In genomic region chr2:206149330-206149729, GRCh38 we compare ENCODE assay signal across 17 cellular contexts. TPM values are rescaled to one million over a fixed set of nuclear protein-coding genes. Genes with fewer than 3 reads are reported as not detected.
DNase-seq lines count a peak whose midpoint lies in the region; ATAC-seq, FAIRE-seq and TF ChIP-seq lines count a peak whose summit lies in the region.
"Had no signal": no experiment of that assay in that cellular context is flagged by ENCODE, and none has a peak within 500 bp of the region (broad histone marks: within the 10 kb centered on the region; RNA-seq: fewer than 3 reads in every experiment).

No MANE protein-coding gene starts in this region.

- H3K4me3 ChIP-seq in KMS-11 (IDR thresholded peaks at IDR 0.05; ENCODE audit: insufficient read depth, low read depth, low read length), result no peak overlapping the region
- H3K4me3 ChIP-seq in kidney (ENCODE audit: low read length in 2 of 2), result no peak overlapping the region
- H3K4me3 ChIP-seq in right lobe of liver, result no peak overlapping the region
- H3K4me3 ChIP-seq: GM23248 had no signal

- H3K27me3 ChIP-seq in KMS-11 (ENCODE audit: insufficient read depth, low read depth), result no peaks in the 10 kb centered on the region
- H3K27me3 ChIP-seq in right lobe of liver, result no peaks in the 10 kb centered on the region

- H3K79me2 ChIP-seq in KMS-11 (ENCODE audit: insufficient read depth, low read depth), result peaks cover 6% of the 10 kb centered on the region; the same call in 1 of the 2 replicates

- H3K9me3 ChIP-seq in kidney (ENCODE audit: control insufficient read depth in 1 of 2, low read length in 2 of 2) (no peaks in the 10 kb centered on the region), right lobe of liver (no peaks in the 10 kb centered on the region)

- peak; percentile 46 for FAIRE-seq in kidney (lab: Jason Lieb, UNC)
- FAIRE-seq in RCC 7860 (lab: Jason Lieb, UNC), result no peak
- FAIRE-seq: GM12892, H1 had no signal

- no peaks in the 10 kb centered on the region for H4K20me1 ChIP-seq in KMS-11 (ENCODE audit: insufficient read depth)

- no peak overlapping the region for H3K27ac Mint-ChIP-seq in stimulated activated memory B cell treated with anti-CD40 and anti-IgM and Interleukin-4, amounts not matched to agents 10 μg/mL and 1 μg/mL and 100 μg/mL, for 72 hours

- H3K4me1 Mint-ChIP-seq in stimulated activated memory B cell treated with anti-CD40 and anti-IgM and Interleukin-4, amounts not matched to agents 10 μg/mL and 1 μg/mL and 100 μg/mL, for 72 hours, result peaks cover 19% of the 10 kb centered on the region

- 18% methylated on average over 1 of the region's 1 CpG for WGBS in right lobe of liver (ENCODE audit: insufficient coverage, low coverage, low lambda C conversion rate, missing lambda C conversion rate)

- intact Hi-C loops in kidney (cut with DNase I) (no loop called here), right lobe of liver (cut with DNase I) (no loop called here)

- DNase-seq in kidney, result no peak
- no peak for DNase-seq in right lobe of liver
- DNase-seq in RCC 7860 (ENCODE audit: low spot score), result no peak
- DNase-seq: C1 segment of cervical spinal cord; Calu3; CD4-positive, alpha-beta memory T cell; COR-L47; DMS53; DMS79 treated with DMSO at 0.1 percent for 48 hours; GM23248; H7; HCEC 1CT had no signal

- H3K36me3 ChIP-seq in KMS-11 (ENCODE audit: insufficient read depth) (0 out of 2 replicates have a peak, but pooled peaks cover 4% of the 10 kb centered on the region), kidney (ENCODE audit: control insufficient read depth in 1 of 2, insufficient read depth in 2 of 2, low read length in 2 of 2) (peaks cover 16 to 43% of the 10 kb centered on the region in 2 donors), right lobe of liver (peaks cover 9 to 55% (median 25%) of the 10 kb centered on the region in 4 donors)

- peak; percentile 39 to 77 (median 62) for ATAC-seq in right lobe of liver
- no peak for ATAC-seq in stimulated activated memory B cell treated with anti-CD40 and anti-IgM and Interleukin-4, amounts not matched to agents 10 μg/mL and 1 μg/mL and 100 μg/mL, for 72 hours
- no peak for ATAC-seq in GM21825 (IDR thresholded peaks at IDR 0.05; ENCODE audit: unreplicated experiment)

- no peak overlapping the region for H2AFZ ChIP-seq in KMS-11 (ENCODE audit: low read depth)
- H2AFZ ChIP-seq: GM23248 had no signal

- no peak for TF ChIP-seq POLR2A in right lobe of liver (IDR thresholded peaks at IDR 0.05)

- no peaks in the 10 kb centered on the region for H3K9me3 Mint-ChIP-seq in stimulated activated memory B cell treated with anti-CD40 and anti-IgM and Interleukin-4, amounts not matched to agents 10 μg/mL and 1 μg/mL and 100 μg/mL, for 72 hours
- H3K9me3 Mint-ChIP-seq: CD4-positive, alpha-beta memory T cell had no signal

- H3K4me1 ChIP-seq in KMS-11 (ENCODE audit: low read depth, poor library complexity, severe bottlenecking) (peaks cover 54% of the 10 kb centered on the region), kidney (ENCODE audit: control insufficient read depth in 1 of 2, insufficient read depth in 1 of 2, low read depth in 1 of 2, low read length in 2 of 2) (no peaks in the 10 kb centered on the region), right lobe of liver (peaks cover 0 to 20% (median 6%) of the 10 kb centered on the region in 4 donors)

- TF ChIP-seq CTCF in KMS-11 (conservative IDR thresholded peaks at IDR 0.05; ENCODE audit: low read depth, low read length) (no peak), kidney (IDR thresholded peaks at IDR 0.05; ENCODE audit: borderline replicate concordance, extremely low read depth, insufficient read depth) (no peak), right lobe of liver (IDR thresholded peaks at IDR 0.05) (no peak)

- no peak overlapping the region for H3K4me3 Mint-ChIP-seq in stimulated activated memory B cell treated with anti-CD40 and anti-IgM and Interleukin-4, amounts not matched to agents 10 μg/mL and 1 μg/mL and 100 μg/mL, for 72 hours
- H3K4me3 Mint-ChIP-seq: CD4-positive, alpha-beta memory T cell had no signal

- no peaks in the 10 kb centered on the region for H3K27me3 Mint-ChIP-seq in stimulated activated memory B cell treated with anti-CD40 and anti-IgM and Interleukin-4, amounts not matched to agents 10 μg/mL and 1 μg/mL and 100 μg/mL, for 72 hours
- H3K27me3 Mint-ChIP-seq: CD4-positive, alpha-beta memory T cell had no signal

- H3K36me3 Mint-ChIP-seq in stimulated activated memory B cell treated with anti-CD40 and anti-IgM and Interleukin-4, amounts not matched to agents 10 μg/mL and 1 μg/mL and 100 μg/mL, for 72 hours, result peaks cover 39% of the 10 kb centered on the region

- H3K9ac ChIP-seq in KMS-11 (no peak overlapping the region), kidney (ENCODE audit: low read length in 2 of 2) (no peak overlapping the region)
- H3K9ac ChIP-seq: GM23248 had no signal

- H3K27ac ChIP-seq in KMS-11 (no peak overlapping the region), kidney (ENCODE audit: low read depth in 2 of 2, low read length in 2 of 2) (no peak overlapping the region), right lobe of liver (no peak overlapping the region)
- H3K27ac ChIP-seq: GM23248 had no signal

- peak overlapping the region; percentile 8; the same call in 1 of the 2 replicates for H3K4me2 ChIP-seq in KMS-11

RNA-seq across cellular contexts. Expression of gene NDUFS1, which starts 9.9 kb away (rescaled TPM):
- 97.2 TPM for total RNA-seq in kidney
- polyA plus RNA-seq in kidney (ENCODE audit: insufficient read depth, low read depth, low replicate concordance), result 67.6 TPM
- total RNA-seq in right lobe of liver, result 100 to 1,000 TPM in 4 of 6 experiments, 10 to 100 TPM in 2; 89.2 to 135 (median 105) TPM

RNA-seq across cellular contexts. Expression of gene EEF1B2, which starts 10.4 kb away (rescaled TPM):
- total RNA-seq in kidney (444 TPM), right lobe of liver (100 to 1,000 TPM; 146 to 228 (median 190) TPM)
- polyA plus RNA-seq in kidney (ENCODE audit: insufficient read depth, low read depth, low replicate concordance), result 529 TPM

Comparison
In these comparisons a context has a peak if more than half of its experiments do, and no peak if none do; other contexts are left out.
1. ATAC-seq: peak in right lobe of liver (4 of 4); none in stimulated activated memory B cell treated with anti-CD40 and anti-IgM and Interleukin-4, amounts not matched to agents 10 μg/mL and 1 μg/mL and 100 μg/mL, for 72 hours (single experiment) and GM21825 (single experiment).